In the genomic region with DNA sequence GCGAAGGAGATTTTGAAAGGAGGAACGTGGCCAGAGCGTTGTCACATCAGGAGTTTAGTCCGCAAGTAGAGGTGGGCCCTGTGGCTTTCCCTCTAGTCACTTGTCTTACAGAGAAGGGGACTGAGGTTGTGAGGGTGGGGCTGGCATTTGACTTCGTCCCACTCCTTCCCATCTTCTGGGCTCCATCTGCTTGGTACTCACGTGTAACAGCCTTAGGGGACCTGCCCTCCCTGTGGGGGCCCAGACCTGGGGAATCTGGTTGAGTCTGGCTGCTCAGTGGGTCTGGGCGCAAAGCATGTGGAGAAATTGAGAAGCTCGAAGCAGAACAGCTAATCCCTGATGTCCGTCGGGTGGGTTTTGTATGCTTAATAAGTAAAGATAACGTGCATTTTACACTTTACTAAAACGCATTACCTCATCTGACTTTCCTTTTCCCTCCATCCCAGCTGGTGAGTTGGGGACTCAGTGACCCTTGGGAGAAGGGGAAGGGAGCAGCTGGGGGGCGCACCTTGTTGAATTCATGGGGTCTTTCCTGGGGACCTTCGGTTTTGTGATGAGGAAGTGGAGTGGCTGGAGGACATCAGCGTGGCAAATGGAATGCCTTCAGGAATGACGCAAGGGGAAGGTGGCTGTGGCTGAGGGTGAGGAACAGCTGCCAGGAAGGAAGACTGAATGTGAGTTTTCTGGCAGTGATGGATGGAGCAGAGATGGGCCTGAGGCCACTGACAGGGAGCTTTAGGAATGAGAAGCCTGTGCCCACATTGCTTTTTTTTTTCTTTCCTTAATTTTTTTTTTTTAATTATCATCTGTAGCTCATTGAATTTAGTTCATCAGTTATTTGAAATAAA, we compare ENCODE assay signal across 1 cellular context.
TF ChIP-seq lines count a peak whose summit lies in the region.

No MANE protein-coding gene starts in this region.

TF ChIP-seq in SK-N-SH, 30 proteins besides CTCF, POLR2A, EP300 and RAD21 (continued from another document):
- TF ChIP-seq, protein P1, sequence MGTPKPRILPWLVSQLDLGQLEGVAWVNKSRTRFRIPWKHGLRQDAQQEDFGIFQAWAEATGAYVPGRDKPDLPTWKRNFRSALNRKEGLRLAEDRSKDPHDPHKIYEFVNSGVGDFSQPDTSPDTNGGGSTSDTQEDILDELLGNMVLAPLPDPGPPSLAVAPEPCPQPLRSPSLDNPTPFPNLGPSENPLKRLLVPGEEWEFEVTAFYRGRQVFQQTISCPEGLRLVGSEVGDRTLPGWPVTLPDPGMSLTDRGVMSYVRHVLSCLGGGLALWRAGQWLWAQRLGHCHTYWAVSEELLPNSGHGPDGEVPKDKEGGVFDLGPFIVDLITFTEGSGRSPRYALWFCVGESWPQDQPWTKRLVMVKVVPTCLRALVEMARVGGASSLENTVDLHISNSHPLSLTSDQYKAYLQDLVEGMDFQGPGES (IDR thresholded peaks at IDR 0.05; ENCODE audit: low read depth, low read length): no peak
- TF ChIP-seq TCF12 (IDR thresholded peaks at IDR 0.05): peak; percentile 86
- TF ChIP-seq GATA2 (CRISPR knock-in tag; IDR thresholded peaks at IDR 0.05): no peak
- no peak for TF ChIP-seq NRF1 (IDR thresholded peaks at IDR 0.05; ENCODE audit: low read depth, low read length)
- TF ChIP-seq, protein P2, sequence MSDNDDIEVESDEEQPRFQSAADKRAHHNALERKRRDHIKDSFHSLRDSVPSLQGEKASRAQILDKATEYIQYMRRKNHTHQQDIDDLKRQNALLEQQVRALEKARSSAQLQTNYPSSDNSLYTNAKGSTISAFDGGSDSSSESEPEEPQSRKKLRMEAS (IDR thresholded peaks at IDR 0.05; ENCODE audit: low read depth): peak; percentile 60; the same call in 1 of the 2 replicates
- TF ChIP-seq POLR2AphosphoS5 (IDR thresholded peaks at IDR 0.05; ENCODE audit: low read depth, low read length): peak; percentile 38; the same call in 1 of the 2 replicates
- no peak for TF ChIP-seq YY1 (IDR thresholded peaks at IDR 0.05; ENCODE audit: low read depth)
- peak; percentile 83; the same call in 1 of the 2 replicates for TF ChIP-seq SIN3A (IDR thresholded peaks at IDR 0.05; ENCODE audit: borderline replicate concordance, low read depth, low read length)
- peak; percentile 78 for TF ChIP-seq JUND (IDR thresholded peaks at IDR 0.05)
- TF ChIP-seq, protein P3, sequence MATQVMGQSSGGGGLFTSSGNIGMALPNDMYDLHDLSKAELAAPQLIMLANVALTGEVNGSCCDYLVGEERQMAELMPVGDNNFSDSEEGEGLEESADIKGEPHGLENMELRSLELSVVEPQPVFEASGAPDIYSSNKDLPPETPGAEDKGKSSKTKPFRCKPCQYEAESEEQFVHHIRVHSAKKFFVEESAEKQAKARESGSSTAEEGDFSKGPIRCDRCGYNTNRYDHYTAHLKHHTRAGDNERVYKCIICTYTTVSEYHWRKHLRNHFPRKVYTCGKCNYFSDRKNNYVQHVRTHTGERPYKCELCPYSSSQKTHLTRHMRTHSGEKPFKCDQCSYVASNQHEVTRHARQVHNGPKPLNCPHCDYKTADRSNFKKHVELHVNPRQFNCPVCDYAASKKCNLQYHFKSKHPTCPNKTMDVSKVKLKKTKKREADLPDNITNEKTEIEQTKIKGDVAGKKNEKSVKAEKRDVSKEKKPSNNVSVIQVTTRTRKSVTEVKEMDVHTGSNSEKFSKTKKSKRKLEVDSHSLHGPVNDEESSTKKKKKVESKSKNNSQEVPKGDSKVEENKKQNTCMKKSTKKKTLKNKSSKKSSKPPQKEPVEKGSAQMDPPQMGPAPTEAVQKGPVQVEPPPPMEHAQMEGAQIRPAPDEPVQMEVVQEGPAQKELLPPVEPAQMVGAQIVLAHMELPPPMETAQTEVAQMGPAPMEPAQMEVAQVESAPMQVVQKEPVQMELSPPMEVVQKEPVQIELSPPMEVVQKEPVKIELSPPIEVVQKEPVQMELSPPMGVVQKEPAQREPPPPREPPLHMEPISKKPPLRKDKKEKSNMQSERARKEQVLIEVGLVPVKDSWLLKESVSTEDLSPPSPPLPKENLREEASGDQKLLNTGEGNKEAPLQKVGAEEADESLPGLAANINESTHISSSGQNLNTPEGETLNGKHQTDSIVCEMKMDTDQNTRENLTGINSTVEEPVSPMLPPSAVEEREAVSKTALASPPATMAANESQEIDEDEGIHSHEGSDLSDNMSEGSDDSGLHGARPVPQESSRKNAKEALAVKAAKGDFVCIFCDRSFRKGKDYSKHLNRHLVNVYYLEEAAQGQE (IDR thresholded peaks at IDR 0.05; ENCODE audit: low read depth, low read length): 0 out of 2 replicates have a peak, but pooled peaks have one; percentile 50
- TF ChIP-seq, protein P4, sequence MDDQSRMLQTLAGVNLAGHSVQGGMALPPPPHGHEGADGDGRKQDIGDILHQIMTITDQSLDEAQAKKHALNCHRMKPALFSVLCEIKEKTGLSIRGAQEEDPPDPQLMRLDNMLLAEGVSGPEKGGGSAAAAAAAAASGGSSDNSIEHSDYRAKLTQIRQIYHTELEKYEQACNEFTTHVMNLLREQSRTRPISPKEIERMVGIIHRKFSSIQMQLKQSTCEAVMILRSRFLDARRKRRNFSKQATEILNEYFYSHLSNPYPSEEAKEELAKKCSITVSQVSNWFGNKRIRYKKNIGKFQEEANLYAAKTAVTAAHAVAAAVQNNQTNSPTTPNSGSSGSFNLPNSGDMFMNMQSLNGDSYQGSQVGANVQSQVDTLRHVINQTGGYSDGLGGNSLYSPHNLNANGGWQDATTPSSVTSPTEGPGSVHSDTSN (IDR thresholded peaks at IDR 0.05): peak; percentile 98
- no peak for TF ChIP-seq FOXM1 (IDR thresholded peaks at IDR 0.05; ENCODE audit: low read depth)
- no peak for TF ChIP-seq GABPA (IDR thresholded peaks at IDR 0.05; ENCODE audit: low read depth)
- no peak for TF ChIP-seq TAF1 (IDR thresholded peaks at IDR 0.05; ENCODE audit: borderline replicate concordance, low read depth, low read length)
